ENCODE assay signal across 8 cellular contexts in genomic region chr17:73952498-73953205, GRCh38.
DNase-seq lines count a peak whose midpoint lies in the region; ATAC-seq, FAIRE-seq and TF ChIP-seq lines count a peak whose summit lies in the region.

No MANE protein-coding gene starts in this region.

- H3K27ac ChIP-seq in 22Rv1: no peak overlapping the region
- H3K27ac ChIP-seq in gastroesophageal sphincter: no peak overlapping the region
- H3K27ac ChIP-seq in parathyroid adenoma: no peak overlapping the region
- H3K27ac ChIP-seq in SJCRH30: no peak overlapping the region

- 0 out of 2 replicates have a peak, but pooled peaks have one; percentile 8 for TF ChIP-seq CTCF in 22Rv1 (IDR thresholded peaks at IDR 0.05)
- TF ChIP-seq CTCF in HFF-Myc (IDR thresholded peaks at IDR 0.05; ENCODE audit: low read depth, low read length, missing control alignments): peak; percentile 27
- peak in 2 of 4 experiments; percentile 6 to 57 for TF ChIP-seq CTCF in gastroesophageal sphincter (IDR thresholded peaks at IDR 0.05)
- peak; percentile 25 for TF ChIP-seq CTCF in parathyroid adenoma (IDR thresholded peaks at IDR 0.05)

- ATAC-seq in gastroesophageal sphincter: peak; percentile 48

- H3K36me3 ChIP-seq in gastroesophageal sphincter: no peaks in the 10 kb centered on the region
- H3K36me3 ChIP-seq in parathyroid adenoma (ENCODE audit: control insufficient read depth, insufficient read depth, low read length): no peaks in the 10 kb centered on the region
- no peaks in the 10 kb centered on the region for H3K36me3 ChIP-seq in SJCRH30

- no peak for TF ChIP-seq EP300 in gastroesophageal sphincter (IDR thresholded peaks at IDR 0.05)

- no peak for DNase-seq in HFF-Myc (ENCODE audit: extremely low read depth, low read depth)
- peak; percentile 9 for DNase-seq in activated CD4-positive, alpha-beta T cell treated with anti-CD3 and anti-CD28 coated beads, Interleukin-2, amount 50 U/mL, for 1 hour
- DNase-seq in HTR-8/SVneo (ENCODE audit: insufficient read length, low spot score): no peak
- no peak for DNase-seq in SJCRH30
- DNase-seq in NK-92 (lab: John Stamatoyannopoulos, UW; ENCODE audit: unreplicated experiment): no peak

- H2AFZ ChIP-seq in parathyroid adenoma: peak overlapping the region; percentile 75

- H3K4me1 ChIP-seq in gastroesophageal sphincter (peaks cover 0 to 13% (median 9%) of the 10 kb centered on the region in 3 donors), parathyroid adenoma (peaks cover 3% of the 10 kb centered on the region), SJCRH30 (no peaks in the 10 kb centered on the region)

- no peak overlapping the region for H3K4me3 ChIP-seq in HFF-Myc (replicated peaks; ENCODE audit: low read depth, low read length)
- peak overlapping the region in 1 of 2 donors; percentile 43 for H3K4me3 ChIP-seq in gastroesophageal sphincter
- peak overlapping the region; percentile 20 for H3K4me3 ChIP-seq in parathyroid adenoma (ENCODE audit: low read depth, low read length)
- no peak overlapping the region for H3K4me3 ChIP-seq in SJCRH30

- 1% methylated on average over 15 of the region's 66 CpGs; no CpG with 5 or more reads in 1 of the 2 donors for WGBS in gastroesophageal sphincter (ENCODE audit: low coverage in 1 of 2), 2 donors

- peaks cover 0 to 11% (median 0%) of the 10 kb centered on the region in 3 donors for H3K9me3 ChIP-seq in gastroesophageal sphincter
- no peaks in the 10 kb centered on the region for H3K9me3 ChIP-seq in parathyroid adenoma (ENCODE audit: control insufficient read depth, low read length)
- no peaks in the 10 kb centered on the region for H3K9me3 ChIP-seq in SJCRH30 (replicated peaks)

- H3K27me3 ChIP-seq in gastroesophageal sphincter: peaks cover 88% of the 10 kb centered on the region
- H3K27me3 ChIP-seq in parathyroid adenoma (ENCODE audit: control insufficient read depth, insufficient read depth, low read length): peaks cover 8% of the 10 kb centered on the region
- H3K27me3 ChIP-seq in SJCRH30: no peaks in the 10 kb centered on the region

- peak overlapping the region; percentile 56 for H3K4me2 ChIP-seq in parathyroid adenoma (ENCODE audit: low read length)

- no peak overlapping the region for H3K9ac ChIP-seq in parathyroid adenoma

- no peak for TF ChIP-seq POLR2A in gastroesophageal sphincter (IDR thresholded peaks at IDR 0.05)

- no peaks in the 10 kb centered on the region for H3K79me2 ChIP-seq in parathyroid adenoma

- no peak for FAIRE-seq in HTR-8/SVneo (lab: Jason Lieb, UNC)
